15 cellular contexts compared by ENCODE assay signal in genomic region chr15:29018406-29018805, GRCh38.
DNase-seq lines count a peak whose midpoint lies in the region; ATAC-seq and TF ChIP-seq lines count a peak whose summit lies in the region.
"Had no signal": no experiment of that assay in that cellular context is flagged by ENCODE, and none has a peak within 500 bp of the region (broad histone marks: within the 10 kb centered on the region; RNA-seq: fewer than 3 reads in every experiment).

No MANE protein-coding gene starts in this region.

- H3K4me3 Mint-ChIP-seq in neural progenitor cell = no peak overlapping the region
- H3K4me3 Mint-ChIP-seq: activated CD4-positive, alpha-beta T cell treated with anti-CD3 and anti-CD28 coated beads for 36 hours; activated T-cell treated with anti-CD3 and anti-CD28 coated beads, Interleukin-2, amount 50 U/mL, for 4 hours; dendritic cell treated with granulocyte-macrophage colony-stimulating factor and Interleukin-4, amounts not matched to agents 40 ng/mL and 50 ng/mL, for 4 days; T-cell had no signal

- DNase-seq in NCI-H2081 (lab: John Stamatoyannopoulos, UW) (peak; percentile 40 to 70), NCI-H2081 treated with DMSO at 0.1 percent for 48 hours (lab: John Stamatoyannopoulos, UW) (no peak), coronary artery (ENCODE audit: low spot score) (peak; percentile 24), neural progenitor cell (ENCODE audit: low spot score) (no peak), hippocampal formation (lab: John Stamatoyannopoulos, UW) (no peak)
- no peak for DNase-seq in central memory CD4-positive, alpha-beta T cell
- DNase-seq: activated CD4-positive, alpha-beta T cell treated with anti-CD3 and anti-CD28 coated beads for 36 hours; activated T-cell treated with anti-CD3 and anti-CD28 coated beads, Interleukin-2, amount 50 U/mL, for 4 hours; NCI-H1694 treated with DMSO at 0.1 percent for 48 hours; T-cell; testis had no signal

- H3K36me3 Mint-ChIP-seq in neural progenitor cell = peaks cover 12% of the 10 kb centered on the region
- H3K36me3 Mint-ChIP-seq: IgD-negative memory B cell had no signal

- H3K27me3 Mint-ChIP-seq in neural progenitor cell (ENCODE audit: insufficient read depth, low read depth) = no peaks in the 10 kb centered on the region
- H3K27me3 Mint-ChIP-seq: activated CD4-positive, alpha-beta T cell treated with anti-CD3 and anti-CD28 coated beads for 36 hours; dendritic cell treated with granulocyte-macrophage colony-stimulating factor and Interleukin-4, amounts not matched to agents 40 ng/mL and 50 ng/mL, for 4 days; IgD-negative memory B cell; T-cell had no signal

- peak; percentile 33 for TF ChIP-seq CTCF in Loucy (conservative IDR thresholded peaks at IDR 0.05; ENCODE audit: low read length)
- no peak for TF ChIP-seq CTCF in coronary artery (IDR thresholded peaks at IDR 0.05)
- TF ChIP-seq CTCF in neural progenitor cell (IDR thresholded peaks at IDR 0.05) = peak; percentile 28

- no peak overlapping the region for H2AFZ ChIP-seq in Loucy (ENCODE audit: low read length)
- H2AFZ ChIP-seq in neural progenitor cell (replicated peaks) = no peak overlapping the region

- no peaks in the 10 kb centered on the region for H3K9me2 ChIP-seq in Loucy (replicated peaks; ENCODE audit: low read depth, low read length)

- H3K9ac ChIP-seq in Loucy (ENCODE audit: low read depth, low read length, poor library complexity, severe bottlenecking) = no peak overlapping the region
- H3K9ac ChIP-seq in neural progenitor cell = no peak overlapping the region

- peaks cover 17% of the 10 kb centered on the region for H4K20me1 ChIP-seq in Loucy (ENCODE audit: insufficient read depth, low read length, poor library complexity, severe bottlenecking)
- peaks cover 8% of the 10 kb centered on the region for H4K20me1 ChIP-seq in neural progenitor cell (ENCODE audit: low read depth)

- H3K4me1 Mint-ChIP-seq in neural progenitor cell = peaks cover 8% of the 10 kb centered on the region

- no peak overlapping the region for H3K4me2 ChIP-seq in Loucy (ENCODE audit: low read depth, low read length, poor library complexity, severe bottlenecking)
- no peak overlapping the region for H3K4me2 ChIP-seq in neural progenitor cell

- H3K4me1 ChIP-seq in Loucy (ENCODE audit: insufficient read depth, low read length, poor library complexity, severe bottlenecking) (peaks cover 12% of the 10 kb centered on the region), neural progenitor cell (no peaks in the 10 kb centered on the region)
- H3K4me1 ChIP-seq: testis had no signal

- H3K9me3 Mint-ChIP-seq in neural progenitor cell = peaks cover 6% of the 10 kb centered on the region
- H3K9me3 Mint-ChIP-seq: activated T-cell treated with anti-CD3 and anti-CD28 coated beads, Interleukin-2, amount 50 U/mL, for 4 hours; dendritic cell treated with granulocyte-macrophage colony-stimulating factor and Interleukin-4, amounts not matched to agents 40 ng/mL and 50 ng/mL, for 4 days; T-cell had no signal

- no peak overlapping the region for H3K27ac Mint-ChIP-seq in neural progenitor cell
- H3K27ac Mint-ChIP-seq: activated CD4-positive, alpha-beta T cell treated with anti-CD3 and anti-CD28 coated beads for 36 hours; dendritic cell treated with granulocyte-macrophage colony-stimulating factor and Interleukin-4, amounts not matched to agents 40 ng/mL and 50 ng/mL, for 4 days; IgD-negative memory B cell; T-cell had no signal

- H3K79me2 ChIP-seq in Loucy (ENCODE audit: insufficient read depth, low read length) (peaks cover 29% of the 10 kb centered on the region; the same call in 1 of the 2 replicates), neural progenitor cell (ENCODE audit: low read depth) (no peaks in the 10 kb centered on the region)

- ATAC-seq in HG02610 (IDR thresholded peaks at IDR 0.05; ENCODE audit: unreplicated experiment) = no peak
- ATAC-seq: activated CD4-positive, alpha-beta T cell treated with anti-CD3 and anti-CD28 coated beads for 36 hours; activated T-cell treated with anti-CD3 and anti-CD28 coated beads, Interleukin-2, amount 50 U/mL, for 4 hours had no signal

- H3K4me3 ChIP-seq in Loucy (ENCODE audit: low read length, poor library complexity, severe bottlenecking) (no peak overlapping the region), coronary artery (no peak overlapping the region), neural progenitor cell (no peak overlapping the region)
- H3K4me3 ChIP-seq: testis had no signal

- H3K27ac ChIP-seq in coronary artery = no peak overlapping the region
- no peak overlapping the region for H3K27ac ChIP-seq in neural progenitor cell
- H3K27ac ChIP-seq: testis had no signal

- no peaks in the 10 kb centered on the region for H3K27me3 ChIP-seq in Loucy (ENCODE audit: insufficient read depth, low read length, poor library complexity, severe bottlenecking)
- H3K27me3 ChIP-seq in neural progenitor cell = no peaks in the 10 kb centered on the region
- H3K27me3 ChIP-seq: testis had no signal

- H3K36me3 ChIP-seq in Loucy (ENCODE audit: insufficient read depth, low read length) (peaks cover 26% of the 10 kb centered on the region; the same call in 1 of the 2 replicates), neural progenitor cell (no peaks in the 10 kb centered on the region)

- H3F3A ChIP-seq in Loucy (ENCODE audit: low read depth) (no peaks in the 10 kb centered on the region), neural progenitor cell (ENCODE audit: low read depth) (no peaks in the 10 kb centered on the region)

- H3K9me3 ChIP-seq in Loucy (ENCODE audit: insufficient read depth, low read depth, low read length) (no peaks in the 10 kb centered on the region), neural progenitor cell (ENCODE audit: low read depth) (no peaks in the 10 kb centered on the region)
- H3K9me3 ChIP-seq: testis had no signal

Comparison
In these comparisons a context has a peak if more than half of its experiments do, and no peak if none do; other contexts are left out.
1. DNase-seq: peak in NCI-H2081 (2 of 2) and coronary artery (single experiment); none in NCI-H2081 treated with DMSO at 0.1 percent for 48 hours (single experiment), neural progenitor cell (single experiment), central memory CD4-positive, alpha-beta T cell (single experiment) and hippocampal formation (0 of 2).